Comparison of ENCODE assay signal across 8 cellular contexts in genomic region chr10:13816195-13816926, GRCh38.
DNase-seq lines count a peak whose midpoint lies in the region; ATAC-seq and TF ChIP-seq lines count a peak whose summit lies in the region.

No MANE protein-coding gene starts in this region.

- no peaks in the 10 kb centered on the region for H3K79me1 ChIP-seq in H9 (ENCODE audit: insufficient read depth, low read depth, low read length, poor library complexity, severe bottlenecking)

- H3K9me3 Mint-ChIP-seq in H9 = peaks cover 23 to 25% of the 10 kb centered on the region in 2 experiments

- no peak overlapping the region for H3K9ac ChIP-seq in H9 (ENCODE audit: extremely low read depth, insufficient read length, low read length)

- peaks cover 19 to 30% of the 10 kb centered on the region in 2 experiments for H3K4me1 Mint-ChIP-seq in H9

- H3K56ac ChIP-seq in H9 (ENCODE audit: insufficient read length, low read depth, low read length) = no peak overlapping the region

- in situ Hi-C loops in transverse colon (cut with MboI; ENCODE audit: low pct_ligation_motif_present in 1 of 4, low pct_unique_long_range_greater_than_20kb in 1 of 4, low sequenced_read_pairs in 3 of 4) = no loop called here

- H3K27me3 ChIP-seq in body of pancreas = no peaks in the 10 kb centered on the region
- H3K27me3 ChIP-seq in transverse colon = no peaks in the 10 kb centered on the region
- H3K27me3 ChIP-seq in H9 (ENCODE audit: insufficient read depth, low read length) = no peaks in the 10 kb centered on the region
- H3K27me3 ChIP-seq in BE2C = no peaks in the 10 kb centered on the region

- ATAC-seq in body of pancreas = peak; percentile 68

- H3K27ac ChIP-seq in body of pancreas (no peak overlapping the region), transverse colon (peak overlapping the region in 3 of 4 donors; percentile 9 to 35 (median 15)), H9 (ENCODE audit: insufficient read length, low read depth, low read length) (no peak overlapping the region)

- no peak overlapping the region for H3K4me3 Mint-ChIP-seq in H9

- no peaks in the 10 kb centered on the region for H3K27me3 Mint-ChIP-seq in H9 (ENCODE audit: low read depth)

- TF ChIP-seq POLR2A in body of pancreas (IDR thresholded peaks at IDR 0.05) (no peak), transverse colon (IDR thresholded peaks at IDR 0.05) (no peak)

- WGBS in body of pancreas, 2 donors = 38 to 47% methylated on average over 7 of the region's 7 CpGs
- 28 to 38% methylated on average over 3 to 7 of the region's 7 CpGs for WGBS in transverse colon (ENCODE audit: low coverage in 1 of 2), 2 donors
- WGBS in H9 (ENCODE audit: extremely low coverage, insufficient read length, low lambda C conversion rate) = no CpG with 5 or more reads among the region's 7 CpGs

- no peak overlapping the region for H3K4ac ChIP-seq in H9 (ENCODE audit: low read depth, low read length)

- H3K18ac ChIP-seq in H9 (ENCODE audit: insufficient read length, low read depth, low read length) = no peak overlapping the region

- no peak overlapping the region for H3K23ac ChIP-seq in H9 (ENCODE audit: insufficient read length, low read depth, low read length)

- H3K9me3 ChIP-seq in body of pancreas (no peaks in the 10 kb centered on the region), transverse colon (no peaks in the 10 kb centered on the region), H9 (ENCODE audit: control insufficient read depth, low read depth, low read length) (peaks cover 10% of the 10 kb centered on the region), BE2C (no peaks in the 10 kb centered on the region)

- H2AK5ac ChIP-seq in H9 (ENCODE audit: insufficient read length, low read length) = no peak overlapping the region

- H4K20me1 ChIP-seq in H9 (ENCODE audit: control insufficient read depth, insufficient read depth, insufficient read length) = no peaks in the 10 kb centered on the region

- DNase-seq in NCI-H146 treated with DMSO at 0.1 percent for 48 hours (lab: John Stamatoyannopoulos, UW; ENCODE audit: unreplicated experiment) (peak; percentile 98), body of pancreas (peak; percentile 44 to 69 (median 56)), hypothalamus (lab: John Stamatoyannopoulos, UW) (peak in 34 of 51 donors; percentile 9 to 88 (median 56)), transverse colon (peak; percentile 58), H9 (no peak), NCI-H526 (lab: John Stamatoyannopoulos, UW) (no peak), SKM-1 treated with dmso at 0.1 percent for 144 hours (lab: John Stamatoyannopoulos, UW; ENCODE audit: unreplicated experiment) (no peak), BE2C (no peak)

- H2BK20ac ChIP-seq in H9 (ENCODE audit: low read depth, low read length, poor library complexity, severe bottlenecking) = no peak overlapping the region

- peaks cover 8% of the 10 kb centered on the region for H3K4me1 ChIP-seq in body of pancreas
- H3K4me1 ChIP-seq in transverse colon = peaks cover 0 to 6% (median 0%) of the 10 kb centered on the region in 4 donors
- no peaks in the 10 kb centered on the region; the same call in 1 of the 2 replicates for H3K4me1 ChIP-seq in H9 (ENCODE audit: insufficient read depth, low read length)
- no peaks in the 10 kb centered on the region for H3K4me1 ChIP-seq in BE2C

- no peak for TF ChIP-seq EP300 in transverse colon (IDR thresholded peaks at IDR 0.05; ENCODE audit: low read depth)

- no peak overlapping the region for H4K8ac ChIP-seq in H9 (replicated peaks; ENCODE audit: insufficient read length, low read depth, low read length)

- H4K5ac ChIP-seq in H9 (ENCODE audit: insufficient read length, low read depth, low read length) = no peak overlapping the region

- H2AFZ ChIP-seq in H9 (ENCODE audit: low read length) = no peak overlapping the region

- TF ChIP-seq CTCF in body of pancreas (IDR thresholded peaks at IDR 0.05) = no peak
- no peak for TF ChIP-seq CTCF in transverse colon (IDR thresholded peaks at IDR 0.05)
- no peak for TF ChIP-seq CTCF in H9 (conservative IDR thresholded peaks at IDR 0.05)
- no peak for TF ChIP-seq CTCF in BE2C (IDR thresholded peaks at IDR 0.05; ENCODE audit: low read depth, low read length)

- H3K36me3 ChIP-seq in body of pancreas (replicated peaks in 1 of 2; ENCODE audit: insufficient read depth in 1 of 2, low read depth in 2 of 2) (no peaks in the 10 kb centered on the region), transverse colon (no peaks in the 10 kb centered on the region), BE2C (no peaks in the 10 kb centered on the region)

- H2BK120ac ChIP-seq in H9 (ENCODE audit: low read depth, low read length, poor library complexity, severe bottlenecking) = no peak overlapping the region

- no peaks in the 10 kb centered on the region for H3K23me2 ChIP-seq in H9 (ENCODE audit: insufficient read length, low read depth, low read length, poor library complexity, severe bottlenecking)

- no peak overlapping the region for H4K91ac ChIP-seq in H9 (ENCODE audit: insufficient read length, low read depth, low read length)

- H3K36me3 Mint-ChIP-seq in H9 (ENCODE audit: insufficient read depth in 1 of 3, low read depth in 3 of 3) = peaks cover 21 to 33% (median 24%) of the 10 kb centered on the region in 3 experiments

- no peak overlapping the region for H3K4me3 ChIP-seq in body of pancreas
- H3K4me3 ChIP-seq in transverse colon = no peak overlapping the region
- H3K4me3 ChIP-seq in BE2C (ENCODE audit: low read depth, low read length) = no peak overlapping the region

- no peak overlapping the region for H2BK5ac ChIP-seq in H9 (ENCODE audit: insufficient read length, low read length)

- intact Hi-C loops in body of pancreas (cut with DNase I) = no loop called here
- intact Hi-C loops in transverse colon (cut with DNase I; ENCODE audit: low total_unique reads) = no loop called here

- no peak overlapping the region for H3K27ac Mint-ChIP-seq in H9

- no peak overlapping the region for H2BK12ac ChIP-seq in H9 (ENCODE audit: insufficient read length, low read depth, low read length)

- no peak overlapping the region for H3K14ac ChIP-seq in H9 (ENCODE audit: insufficient read depth, low read length)

- no peak overlapping the region for H2BK15ac ChIP-seq in H9 (ENCODE audit: low read depth, low read length)

- H3K4me2 ChIP-seq in H9 (ENCODE audit: insufficient read depth, insufficient read length, low read length) = no peak overlapping the region

- peaks cover 3% of the 10 kb centered on the region for H3K79me2 ChIP-seq in H9 (ENCODE audit: insufficient read depth, low read length)

- H3T11ph ChIP-seq in H9 (ENCODE audit: low read length) = no peak overlapping the region

Comparison
In these comparisons a context has a peak if more than half of its experiments do, and no peak if none do; other contexts are left out.
1. DNase-seq: peak in NCI-H146 treated with DMSO at 0.1 percent for 48 hours (single experiment), body of pancreas (4 of 4), hypothalamus (34 of 51) and transverse colon (single experiment); none in H9 (single experiment), NCI-H526 (0 of 2), SKM-1 treated with dmso at 0.1 percent for 144 hours (single experiment) and BE2C (single experiment).
2. H3K27ac ChIP-seq: peak in transverse colon (3 of 4); none in body of pancreas (0 of 4) and H9 (single experiment).